In genomic region chr14:69675246-69675583, GRCh38 we compare ENCODE assay signal across 14 cellular contexts.
DNase-seq lines count a peak whose midpoint lies in the region; ATAC-seq, FAIRE-seq and TF ChIP-seq lines count a peak whose summit lies in the region.
"Had no signal": no experiment of that assay in that cellular context is flagged by ENCODE, and none has a peak within 500 bp of the region (broad histone marks: within the 10 kb centered on the region; RNA-seq: fewer than 3 reads in every experiment).

No MANE protein-coding gene starts in this region.

- no peaks in the 10 kb centered on the region for H3K9me3 Mint-ChIP-seq in stimulated activated naive CD8-positive, alpha-beta T cell treated with anti-CD3 and anti-CD28 coated beads, Interleukin-15, Interleukin-2, amounts not matched to agents 100 ng/mL and 50 ng/mL, for 24 hours
- no peaks in the 10 kb centered on the region for H3K9me3 Mint-ChIP-seq in naive thymus-derived CD4-positive, alpha-beta T cell
- H3K9me3 Mint-ChIP-seq: type B pancreatic cell had no signal

- SMC1A ChIA-PET in GM12878 (lab: Charles Lee; ENCODE audit: uncharacterized antibody, unreplicated experiment), result interaction anchor here (1.2 to 4.9 kb wide), 13 partner anchors 11 to 91 kb away, joined by 3 to 45 read pairs (median 6); partner anchors contain the start of gene SUSD6

- peak overlapping the region; percentile 82 for H3K4me2 ChIP-seq in GM12878 (ENCODE audit: control insufficient read depth, insufficient read depth)

- no peak for TF ChIP-seq POLR2A in GM12878 (IDR thresholded peaks at IDR 0.05; ENCODE audit: low read depth, low read length)

- no TSS peak for BruUV-seq in GM12878 (replicated peaks; lab: Mats Ljungman, UMichigan)

- H4K20me1 ChIP-seq in GM12878 (ENCODE audit: control insufficient read depth, insufficient read depth), result peaks cover 8% of the 10 kb centered on the region; the same call in 1 of the 2 replicates

- no peak overlapping the region for H2AFZ ChIP-seq in GM12878 (ENCODE audit: control insufficient read depth, low read depth, low read length)

- H3K9ac ChIP-seq in GM12878 (ENCODE audit: control insufficient read depth, insufficient read depth, low read length), result 0 out of 2 replicates have a peak overlapping the region, but pooled peaks have one; percentile 11

- peaks cover 5 to 8% of the 10 kb centered on the region in 2 experiments; a peak in 3 of 4 replicates for H3K36me3 ChIP-seq in GM12878 (ENCODE audit: control insufficient read depth in 2 of 2, insufficient read depth in 2 of 2, low read length in 1 of 2)
- no peaks in the 10 kb centered on the region for H3K36me3 ChIP-seq in naive thymus-derived CD4-positive, alpha-beta T cell (ENCODE audit: control insufficient read depth in 2 of 3, insufficient read depth in 3 of 3, low read length in 3 of 3)

- ATAC-seq in stimulated activated naive CD8-positive, alpha-beta T cell treated with anti-CD3 and anti-CD28 coated beads, Interleukin-15, Interleukin-2, amounts not matched to agents 100 U/mL and 50 U/mL, for 24 hours, result no peak
- no peak for ATAC-seq in GM12878
- ATAC-seq in naive thymus-derived CD4-positive, alpha-beta T cell, result no peak

- peak overlapping the region; percentile 41; the same call in 1 of the 2 replicates for H3K4me3 ChIP-seq in GM12878
- no peak overlapping the region for H3K4me3 ChIP-seq in naive thymus-derived CD4-positive, alpha-beta T cell (ENCODE audit: low read length)

- peaks cover 61% of the 10 kb centered on the region for H3K4me1 ChIP-seq in GM12878 (ENCODE audit: control insufficient read depth, insufficient read depth, low read length)
- H3K4me1 ChIP-seq in naive thymus-derived CD4-positive, alpha-beta T cell (ENCODE audit: control insufficient read depth in 2 of 2, insufficient read depth in 2 of 2, low read length in 2 of 2), result peaks cover 37 to 54% of the 10 kb centered on the region in 2 donors

- H3K4me3 Mint-ChIP-seq in stimulated activated naive CD8-positive, alpha-beta T cell treated with anti-CD3 and anti-CD28 coated beads, Interleukin-15, Interleukin-2, amounts not matched to agents 100 ng/mL and 50 ng/mL, for 24 hours, result peak overlapping the region; percentile 2
- peak overlapping the region in 9 of 10 donors; percentile 10 to 80 (median 51) for H3K4me3 Mint-ChIP-seq in naive thymus-derived CD4-positive, alpha-beta T cell
- H3K4me3 Mint-ChIP-seq: type B pancreatic cell had no signal

- peak overlapping the region; percentile 97 for H3K27ac Mint-ChIP-seq in stimulated activated naive CD8-positive, alpha-beta T cell treated with anti-CD3 and anti-CD28 coated beads, Interleukin-15, Interleukin-2, amounts not matched to agents 100 ng/mL and 50 ng/mL, for 24 hours
- H3K27ac Mint-ChIP-seq in naive thymus-derived CD4-positive, alpha-beta T cell, result peak overlapping the region in 8 of 9 donors; percentile 31 to 91 (median 66)
- H3K27ac Mint-ChIP-seq: type B pancreatic cell had no signal

- peaks cover 20% of the 10 kb centered on the region for H3K36me3 Mint-ChIP-seq in stimulated activated naive CD8-positive, alpha-beta T cell treated with anti-CD3 and anti-CD28 coated beads, Interleukin-15, Interleukin-2, amounts not matched to agents 100 ng/mL and 50 ng/mL, for 24 hours (ENCODE audit: low read depth)
- peaks cover 0 to 18% (median 5%) of the 10 kb centered on the region in 5 donors for H3K36me3 Mint-ChIP-seq in naive thymus-derived CD4-positive, alpha-beta T cell

- in situ Hi-C loops in GM12878 (cut with MboI), result no loop called here

- RAD21 ChIA-PET in GM12878 (lab: Charles Lee; ENCODE audit: unreplicated experiment), result interaction anchor here (1.1 to 2.9 kb wide), 6 partner anchors 17 to 63 kb away, joined by 3 to 15 read pairs (median 7); partner anchors contain the start of gene SUSD6

- H3K9me3 ChIP-seq in GM12878 (replicated peaks; ENCODE audit: control insufficient read depth, insufficient read depth, low read length), result no peaks in the 10 kb centered on the region
- H3K9me3 ChIP-seq in naive thymus-derived CD4-positive, alpha-beta T cell (ENCODE audit: control insufficient read depth in 2 of 3, low read length in 3 of 3), result no peaks in the 10 kb centered on the region

- no peaks in the 10 kb centered on the region for H3K27me3 ChIP-seq in GM12878 (replicated peaks in 1 of 2; ENCODE audit: control insufficient read depth in 2 of 2, insufficient read depth in 2 of 2, low read length in 1 of 2)
- no peaks in the 10 kb centered on the region for H3K27me3 ChIP-seq in naive thymus-derived CD4-positive, alpha-beta T cell (ENCODE audit: control insufficient read depth in 2 of 2, insufficient read depth in 2 of 2, low read length in 2 of 2)

- no peak for TF ChIP-seq CTCF in GM12878 (IDR thresholded peaks at IDR 0.05 in 2 of 3, conservative IDR thresholded peaks at IDR 0.05 in 1 of 3; ENCODE audit: control insufficient read depth in 2 of 3, extremely low read depth in 1 of 3, insufficient read depth in 1 of 3, low read depth in 3 of 3, low read length in 3 of 3)

- H3K79me2 ChIP-seq in GM12878 (ENCODE audit: control insufficient read depth, insufficient read depth, low read length), result peaks cover 82% of the 10 kb centered on the region

- H3K27ac ChIP-seq in GM12878 (ENCODE audit: control insufficient read depth, insufficient read depth), result peak overlapping the region; percentile 59
- no peak overlapping the region for H3K27ac ChIP-seq in naive thymus-derived CD4-positive, alpha-beta T cell (ENCODE audit: low read depth, low read length)

- intact Hi-C loops in GM12878 (cut with micrococcal nuclease; ENCODE audit: unreplicated experiment), result no loop called here
- intact Hi-C loops in naive thymus-derived CD4-positive, alpha-beta T cell (cut with micrococcal nuclease), result no loop called here

- CTCF ChIA-PET in GM12878 (lab: Yijun Ruan, JAX), result interaction anchor here (1.1 to 2.3 kb wide), 2 partner anchors 45 to 50 kb away, joined by 4 to 10 read pairs; no protein-coding TSS in a partner anchor
- CTCF ChIA-PET in naive thymus-derived CD4-positive, alpha-beta T cell (lab: Charles Lee), result interaction anchor here (0.9 kb wide), 1 partner anchor 49 kb away, joined by 3 read pairs; no protein-coding TSS in a partner anchor

- TF ChIP-seq RAD21 in GM12878 (IDR thresholded peaks at IDR 0.05; ENCODE audit: insufficient read depth, low read depth, low read length), result no peak

- POLR2A ChIA-PET in GM12878 (lab: Charles Lee), result interaction anchor here (0.6 to 1.9 kb wide), 8 partner anchors 11 to 1035 kb away, joined by 3 to 11 read pairs (median 4); partner anchors contain the start of gene SRSF5
- POLR2A ChIA-PET in naive thymus-derived CD4-positive, alpha-beta T cell (lab: Charles Lee), result interaction anchor here (0.7 to 1.1 kb wide), 2 partner anchors 35 to 63 kb away, joined by 3 read pairs; no protein-coding TSS in a partner anchor

- no peak for TF ChIP-seq EP300 in GM12878 (IDR thresholded peaks at IDR 0.05; ENCODE audit: borderline replicate concordance in 1 of 2, control insufficient read depth in 1 of 2, low read depth in 2 of 2, low read length in 2 of 2)

- no peaks in the 10 kb centered on the region for H3K27me3 Mint-ChIP-seq in stimulated activated naive CD8-positive, alpha-beta T cell treated with anti-CD3 and anti-CD28 coated beads, Interleukin-15, Interleukin-2, amounts not matched to agents 100 ng/mL and 50 ng/mL, for 24 hours
- no peaks in the 10 kb centered on the region for H3K27me3 Mint-ChIP-seq in naive thymus-derived CD4-positive, alpha-beta T cell
- H3K27me3 Mint-ChIP-seq: type B pancreatic cell had no signal

- no peak for FAIRE-seq in GM12878 (lab: Jason Lieb, UNC)

- DNase-seq in stimulated activated naive CD8-positive, alpha-beta T cell treated with anti-CD3 and anti-CD28 coated beads, Interleukin-15, Interleukin-2, amounts not matched to agents 100 U/mL and 50 U/mL, for 24 hours, result no peak
- no peak for DNase-seq in GM12878 (ENCODE audit: low read depth, low spot score)
- no peak for DNase-seq in naive thymus-derived CD4-positive, alpha-beta T cell
- no peak for DNase-seq in stimulated activated naive CD4-positive, alpha-beta T cell treated with Interleukin-2 at 50 U/mL for 16 hours (lab: John Stamatoyannopoulos, UW)
- DNase-seq in NCI-H1092 (lab: John Stamatoyannopoulos, UW), result no peak
- DNase-seq in effector CD4-positive, alpha-beta T cell, result no peak
- DNase-seq in SKM-1 treated with dmso at 0.1 percent for 144 hours (lab: John Stamatoyannopoulos, UW; ENCODE audit: unreplicated experiment), result no peak
- DNase-seq: anterior cingulate cortex, mesenchymal stem cell, NCI-H774, occipital lobe, T1000 had no signal

- H3K4me1 Mint-ChIP-seq in stimulated activated naive CD8-positive, alpha-beta T cell treated with anti-CD3 and anti-CD28 coated beads, Interleukin-15, Interleukin-2, amounts not matched to agents 100 ng/mL and 50 ng/mL, for 24 hours (ENCODE audit: low read depth), result peaks cover 76% of the 10 kb centered on the region
- H3K4me1 Mint-ChIP-seq in naive thymus-derived CD4-positive, alpha-beta T cell, result peaks cover 50 to 78% (median 70%) of the 10 kb centered on the region in 7 donors

- 76% methylated on average over 1 of the region's 1 CpG for WGBS in GM12878 (ENCODE audit: insufficient coverage, insufficient replicate concordance, low lambda C conversion rate, missing lambda C conversion rate)

TF ChIP-seq in GM12878, 131 proteins besides CTCF, POLR2A, EP300 and RAD21:
- TF ChIP-seq MTA3 (IDR thresholded peaks at IDR 0.05; ENCODE audit: borderline replicate concordance, low read length) (no peak), CHD1 (IDR thresholded peaks at IDR 0.05; ENCODE audit: low read depth, low read length) (no peak), NFYA (IDR thresholded peaks at IDR 0.05; ENCODE audit: borderline replicate concordance, low read depth, low read length) (no peak), ZZZ3 (IDR thresholded peaks at IDR 0.05; ENCODE audit: control insufficient read depth, insufficient read length, low read depth) (no peak)
